8 cellular contexts compared by ENCODE assay signal in the genomic region with DNA sequence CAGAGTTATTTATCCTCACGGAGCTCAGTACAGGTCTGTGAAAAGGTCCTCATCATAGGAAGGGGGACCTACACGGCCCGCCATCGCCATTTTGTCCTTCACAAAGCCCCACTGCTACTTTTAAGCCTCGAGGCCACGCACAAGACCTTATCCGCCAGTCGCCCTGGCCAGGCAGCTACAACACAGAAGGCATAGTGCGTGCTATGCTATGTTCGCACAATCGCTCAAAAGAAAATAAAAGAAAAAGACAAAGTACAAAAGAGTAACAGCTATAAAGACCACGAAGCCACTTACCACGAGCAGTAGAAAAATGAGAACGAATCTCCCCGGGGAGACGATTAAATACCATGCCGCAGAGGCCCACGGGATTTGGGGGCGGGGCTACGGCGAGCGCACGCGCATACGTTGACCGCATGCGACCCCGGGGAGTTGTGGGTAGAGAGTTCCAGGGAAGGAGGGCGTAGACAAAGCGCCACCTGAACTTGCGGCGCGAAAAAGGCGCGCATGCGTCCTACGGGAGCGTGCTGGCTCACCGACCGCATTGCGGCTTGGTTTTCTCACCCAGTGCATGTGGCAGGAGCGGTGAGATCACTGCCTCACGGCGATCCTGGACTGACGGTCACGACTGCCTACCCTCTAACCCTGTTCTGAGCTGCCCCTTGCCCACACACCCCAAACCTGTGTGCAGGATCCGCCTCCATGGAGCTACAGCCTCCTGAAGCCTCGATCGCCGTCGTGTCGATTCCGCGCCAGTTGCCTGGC. TPM values are rescaled to one million over a fixed set of nuclear protein-coding genes. Genes with fewer than 3 reads are reported as not detected.
DNase-seq lines count a peak whose midpoint lies in the region; TF ChIP-seq lines count a peak whose summit lies in the region.

No MANE protein-coding gene starts in this region.

- peak overlapping the region; percentile 100 for H3K4me3 Mint-ChIP-seq in nephron progenitor cell
- H3K4me3 Mint-ChIP-seq in stimulated activated naive CD8-positive, alpha-beta T cell treated with anti-CD3 and anti-CD28 coated beads, Interleukin-15, Interleukin-2, amounts not matched to agents 100 ng/mL and 50 ng/mL, for 24 hours, result peak overlapping the region; percentile 98

- H3K36me3 Mint-ChIP-seq in nephron progenitor cell (ENCODE audit: low read depth), result peaks cover 50% of the 10 kb centered on the region
- peaks cover 72% of the 10 kb centered on the region for H3K36me3 Mint-ChIP-seq in stimulated activated naive CD8-positive, alpha-beta T cell treated with anti-CD3 and anti-CD28 coated beads, Interleukin-15, Interleukin-2, amounts not matched to agents 100 ng/mL and 50 ng/mL, for 24 hours (ENCODE audit: low read depth)

- no peaks in the 10 kb centered on the region for H3K9me3 Mint-ChIP-seq in nephron progenitor cell
- H3K9me3 Mint-ChIP-seq in stimulated activated naive CD8-positive, alpha-beta T cell treated with anti-CD3 and anti-CD28 coated beads, Interleukin-15, Interleukin-2, amounts not matched to agents 100 ng/mL and 50 ng/mL, for 24 hours, result no peaks in the 10 kb centered on the region

- H3K4me1 Mint-ChIP-seq in nephron progenitor cell, result peaks cover 78% of the 10 kb centered on the region
- H3K4me1 Mint-ChIP-seq in stimulated activated naive CD8-positive, alpha-beta T cell treated with anti-CD3 and anti-CD28 coated beads, Interleukin-15, Interleukin-2, amounts not matched to agents 100 ng/mL and 50 ng/mL, for 24 hours (ENCODE audit: low read depth), result peaks cover 77% of the 10 kb centered on the region

- H3K4me3 ChIP-seq in fibroblast of pulmonary artery (replicated peaks; ENCODE audit: low read depth, low read length), result peak overlapping the region; percentile 82

- H3K27me3 Mint-ChIP-seq in nephron progenitor cell (ENCODE audit: low read depth, poor library complexity), result no peaks in the 10 kb centered on the region
- H3K27me3 Mint-ChIP-seq in stimulated activated naive CD8-positive, alpha-beta T cell treated with anti-CD3 and anti-CD28 coated beads, Interleukin-15, Interleukin-2, amounts not matched to agents 100 ng/mL and 50 ng/mL, for 24 hours, result peaks cover 6% of the 10 kb centered on the region

- DNase-seq in EL, result peak; percentile 99
- peak; percentile 99 for DNase-seq in H4 (ENCODE audit: low spot score)
- peak; percentile 99 for DNase-seq in LoVo (ENCODE audit: low spot score)
- peak; percentile 97 for DNase-seq in RWPE1 (ENCODE audit: low spot score)
- DNase-seq in activated T-helper 9 cell treated with anti-CD3 and anti-CD28 coated beads, Interleukin-2, amount 50 U/mL, for 16 hours (ENCODE audit: low read depth), result peak; percentile 98
- DNase-seq in fibroblast of pulmonary artery (ENCODE audit: low read depth), result peak; percentile 98
- DNase-seq in nephron progenitor cell, result peak; percentile 98

- POLR2A ChIA-PET in RWPE1 (lab: Yijun Ruan, JAX; ENCODE audit: low non-redundant PET), result interaction anchor here (0.6 to 2.5 kb wide), 7 partner anchors 15 to 809 kb away, joined by 3 to 20 read pairs (median 3); partner anchors contain the start of genes SLC3A2 and TEX54

- CTCF ChIA-PET in RWPE1 (lab: Yijun Ruan, JAX), result interaction anchor here (1.0 to 1.2 kb wide), 2 partner anchors 69 kb away, joined by 3 to 10 read pairs; no protein-coding TSS in a partner anchor

- H3K27ac Mint-ChIP-seq in nephron progenitor cell, result peak overlapping the region; percentile 98
- peak overlapping the region; percentile 99 for H3K27ac Mint-ChIP-seq in stimulated activated naive CD8-positive, alpha-beta T cell treated with anti-CD3 and anti-CD28 coated beads, Interleukin-15, Interleukin-2, amounts not matched to agents 100 ng/mL and 50 ng/mL, for 24 hours

- no peak for TF ChIP-seq CTCF in RWPE1 (conservative IDR thresholded peaks at IDR 0.05; ENCODE audit: low read depth)
- TF ChIP-seq CTCF in fibroblast of pulmonary artery (IDR thresholded peaks at IDR 0.05; ENCODE audit: low read length, missing control alignments), result no peak
- no peak for TF ChIP-seq CTCF in nephron progenitor cell (IDR thresholded peaks at IDR 0.05)

- peak overlapping the region; percentile 91 for H3K27ac ChIP-seq in RWPE1

RNA-seq across cellular contexts. Expression of gene WDR74, which starts 16.4 kb away (rescaled TPM):
- total RNA-seq in H4 (2014; rRNA removed; shearing (Covaris generic)), result 60.1 and 63.7 TPM in 2 replicates

RNA-seq across cellular contexts. Expression of gene TEX54, which starts 23.1 kb away (rescaled TPM):
- not detected in 2 replicates for total RNA-seq in H4 (2014; rRNA removed; shearing (Covaris generic))

RNA-seq across cellular contexts. Expression of gene STX5, which starts 23.9 kb away (rescaled TPM):
- 22.3 and 26.3 TPM in 2 replicates for total RNA-seq in H4 (2014; rRNA removed; shearing (Covaris generic))

RNA-seq across cellular contexts. Expression of gene SLC3A2, which starts 24.9 kb away (rescaled TPM):
- total RNA-seq in H4 (2014; rRNA removed; shearing (Covaris generic)), result 478 and 499 TPM in 2 replicates

RNA-seq across cellular contexts. Expression of gene NXF1, which starts 50.5 kb away (rescaled TPM):
- total RNA-seq in H4 (2014; rRNA removed; shearing (Covaris generic)), result 25.1 and 31.1 TPM in 2 replicates

Comparison
In these comparisons a context has a peak if more than half of its experiments do, and no peak if none do; other contexts are left out.
1. Peak in every context shown above with its lines: DNase-seq, H3K4me3 ChIP-seq and H3K27ac ChIP-seq.